ENCODE assay signal across 7 cellular contexts in genomic region chr19:820212-820611, GRCh38. TPM values are rescaled to one million over a fixed set of nuclear protein-coding genes. Genes with fewer than 3 reads are reported as not detected.
"Had no signal": no experiment of that assay in that cellular context is flagged by ENCODE, and none has a peak within 500 bp of the region (broad histone marks: within the 10 kb centered on the region; RNA-seq: fewer than 3 reads in every experiment).

No MANE protein-coding gene starts in this region.

RNA-seq across cellular contexts. Expression of gene PLPPR3, which starts 1.5 kb away (rescaled TPM):
- total RNA-seq: HT-29, OCI-LY7, PC-3 had no signal

RNA-seq across cellular contexts. Expression of gene AZU1, which starts 7.4 kb away (rescaled TPM):
- total RNA-seq: HT-29, IMR-90, M059J, OCI-LY7, PC-3, SK-MEL-5 had no signal

RNA-seq across cellular contexts. Expression of gene PRTN3, which starts 20.6 kb away (rescaled TPM):
- total RNA-seq: HT-29, IMR-90, M059J, OCI-LY7, SK-MEL-5 had no signal
- polyA plus RNA-seq: IMR-90, SK-N-SH had no signal

RNA-seq across cellular contexts. Expression of gene ELANE, which starts 31.9 kb away (rescaled TPM):
- total RNA-seq: HT-29, IMR-90, M059J, OCI-LY7, PC-3, SK-MEL-5 had no signal
- polyA plus RNA-seq: SK-N-SH had no signal
